26 cellular contexts compared by ENCODE assay signal in genomic region chr1:173496757-173497323, GRCh38.
"Had no signal": no experiment of that assay in that cellular context is flagged by ENCODE, and none has a peak within 500 bp of the region (broad histone marks: within the 10 kb centered on the region; RNA-seq: fewer than 3 reads in every experiment).

No MANE protein-coding gene starts in this region.

- H3K36me3 ChIP-seq: brain microvascular endothelial cell, cardiac muscle cell had no signal

- H3K4me3 Mint-ChIP-seq: activated CD8-positive, alpha-beta memory T cell treated with anti-CD3 and anti-CD28 coated beads, Interleukin-2, amount 10 ng/mL, durations not matched to agents 7 days and 5 days; activated T-cell treated with anti-CD3 and anti-CD28 coated beads, Interleukin-2, amount 50 U/mL, for 24 hours; activated T-helper 1 cell treated with anti-CD3 and anti-CD28 coated beads, Interleukin-12 subunit alpha, Interleukin-12 subunit beta, Interleukin-2, Interleukin-4 antibody, amounts not matched to agents 30 ng/mL and 10 ng/mL and 1 ng/mL, durations not matched to agents 14 hours and 24 hours and 36 hours; T-helper 17 cell; WTC11 had no signal

- H2AFZ ChIP-seq: PC-9 had no signal

- H3K27me3 ChIP-seq: brain microvascular endothelial cell, cardiac muscle cell had no signal

- H3K4me2 ChIP-seq: PC-9 had no signal

- H3K27ac Mint-ChIP-seq: activated CD8-positive, alpha-beta memory T cell treated with anti-CD3 and anti-CD28 coated beads, Interleukin-2, amount 10 ng/mL, durations not matched to agents 7 days and 5 days; activated naive CD4-positive, alpha-beta T cell treated with anti-CD3 and anti-CD28 coated beads, Interleukin-2, amount 50 U/mL, for 72 hours; activated T-cell treated with anti-CD3 and anti-CD28 coated beads, Interleukin-2, amount 50 U/mL, for 24 hours; activated T-helper 1 cell treated with anti-CD3 and anti-CD28 coated beads, Interleukin-12 subunit alpha, Interleukin-12 subunit beta, Interleukin-2, Interleukin-4 antibody, amounts not matched to agents 30 ng/mL and 10 ng/mL and 1 ng/mL, durations not matched to agents 14 hours and 24 hours and 36 hours; T-helper 17 cell; WTC11 had no signal

- H3K4me3 ChIP-seq: cardiac muscle cell, PC-9 had no signal

- DNase-seq: activated CD4-positive, alpha-beta T cell treated with anti-CD3 and anti-CD28 coated beads for 48 hours; activated CD4-positive, alpha-beta T cell treated with anti-CD3 and anti-CD28 coated beads, Interleukin-2, amount 50 U/mL, for 4 hours; activated CD4-positive, CD25-positive, alpha-beta regulatory T cell treated with anti-CD3 and anti-CD28 coated beads, Interleukin-2, amount 50 U/mL, for 72 hours; activated CD8-positive, alpha-beta memory T cell treated with anti-CD3 and anti-CD28 coated beads, Interleukin-2, amount 10 ng/mL, durations not matched to agents 7 days and 5 days; activated effector memory CD4-positive, alpha-beta T cell treated with Interleukin-2 at 50 U/mL for 16 hours; activated naive CD4-positive, alpha-beta T cell; activated T-cell treated with anti-CD3 and anti-CD28 coated beads, Interleukin-2, amount 50 U/mL, for 24 hours; brain microvascular endothelial cell; Kasumi-1; KBM-7; NCI-H1105 treated with DMSO at 0.1 percent for 48 hours; NCI-H1436 treated with DMSO at 0.1 percent for 48 hours; NCI-H187; NCI-H2081 treated with DMSO at 0.1 percent for 48 hours; NCI-H2171 treated with DMSO at 0.1 percent for 48 hours; NCI-H510A treated with DMSO at 0.1 percent for 48 hours; NCI-H69; NK-92 treated with Interleukin-12 subunit alpha and Interleukin-12 subunit beta, amount 100 ng/mL, for 24 hours; PC-9; SIG-M5; T-helper 17 cell; T-helper 9 cell had no signal

- H3K9me3 Mint-ChIP-seq: activated naive CD4-positive, alpha-beta T cell treated with anti-CD3 and anti-CD28 coated beads, Interleukin-2, amount 50 U/mL, for 72 hours had no signal

- ATAC-seq: activated CD8-positive, alpha-beta memory T cell treated with anti-CD3 and anti-CD28 coated beads, Interleukin-2, amount 10 ng/mL, durations not matched to agents 7 days and 5 days; activated naive CD4-positive, alpha-beta T cell treated with anti-CD3 and anti-CD28 coated beads, Interleukin-2, amount 50 U/mL, for 72 hours; T-helper 17 cell; WTC11 had no signal

- H3K27ac ChIP-seq: brain microvascular endothelial cell, cardiac muscle cell, PC-9 had no signal

- H3K4me1 Mint-ChIP-seq: activated CD8-positive, alpha-beta memory T cell treated with anti-CD3 and anti-CD28 coated beads, Interleukin-2, amount 10 ng/mL, durations not matched to agents 7 days and 5 days; T-helper 17 cell; WTC11 had no signal

- H3K27me3 Mint-ChIP-seq: activated CD8-positive, alpha-beta memory T cell treated with anti-CD3 and anti-CD28 coated beads, Interleukin-2, amount 10 ng/mL, durations not matched to agents 7 days and 5 days; activated T-cell treated with anti-CD3 and anti-CD28 coated beads, Interleukin-2, amount 50 U/mL, for 24 hours; T-helper 17 cell had no signal
